In the genomic region with DNA sequence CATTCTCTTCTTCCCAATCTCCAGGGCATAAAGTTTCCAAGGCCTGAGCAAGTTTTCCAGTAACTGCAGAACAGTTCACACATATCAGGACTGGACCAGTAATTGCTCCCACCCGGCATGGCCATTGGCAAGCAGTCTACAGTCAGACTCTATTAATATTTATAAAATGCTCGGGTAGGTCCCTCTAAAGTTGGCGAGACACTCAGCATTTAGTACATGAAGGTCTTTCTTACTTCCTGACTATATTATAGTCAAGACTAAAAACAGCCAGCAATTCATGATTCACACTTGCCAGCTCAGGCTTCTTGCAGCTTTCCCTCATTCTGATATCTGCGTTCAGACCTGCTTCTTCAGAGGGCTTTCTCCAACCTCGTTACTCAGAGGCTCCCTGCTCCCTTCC, we compare ENCODE assay signal across 12 cellular contexts. TPM values are rescaled to one million over a fixed set of nuclear protein-coding genes. Genes with fewer than 3 reads are reported as not detected.
DNase-seq lines count a peak whose midpoint lies in the region; ATAC-seq and TF ChIP-seq lines count a peak whose summit lies in the region.
"Had no signal": no experiment of that assay in that cellular context is flagged by ENCODE, and none has a peak within 500 bp of the region (broad histone marks: within the 10 kb centered on the region; RNA-seq: fewer than 3 reads in every experiment).

No MANE protein-coding gene starts in this region.

- peaks cover 18 to 73% (median 39%) of the 10 kb centered on the region in 9 donors for H3K4me1 ChIP-seq in heart right ventricle
- peaks cover 41% of the 10 kb centered on the region for H3K4me1 ChIP-seq in testis
- peaks cover 12% of the 10 kb centered on the region for H3K4me1 ChIP-seq in HAP-1

- in situ Hi-C loops in astrocyte of the spinal cord (cut with HindIII; ENCODE audit: low sequenced_read_pairs): no loop called here
- in situ Hi-C loops in HAP-1 (cut with MboI; ENCODE audit: low sequenced_read_pairs): no loop called here

- no peak overlapping the region for H3K4me3 ChIP-seq in astrocyte of the spinal cord (ENCODE audit: low read depth, low read length)
- H3K4me3 ChIP-seq in heart right ventricle: no peak overlapping the region
- no peak overlapping the region for H3K4me3 ChIP-seq in testis
- no peak overlapping the region for H3K4me3 ChIP-seq in HAP-1
- H3K4me3 ChIP-seq: body of pancreas, gastrocnemius medialis, lung had no signal

- no peak for TF ChIP-seq POLR2A in testis (IDR thresholded peaks at IDR 0.05)

- 33 to 39% methylated on average over 5 of the region's 5 CpGs for WGBS in heart right ventricle, 2 donors
- 36 to 47% methylated on average over 4 to 5 of the region's 5 CpGs for WGBS in testis, 2 donors

- H3K36me3 ChIP-seq in heart right ventricle (peaks cover 0 to 12% (median 0%) of the 10 kb centered on the region in 9 donors), testis (ENCODE audit: low read depth, missing control alignments) (no peaks in the 10 kb centered on the region), HAP-1 (replicated peaks) (no peaks in the 10 kb centered on the region)

- no peaks in the 10 kb centered on the region for H3K9me3 ChIP-seq in heart right ventricle
- H3K9me3 ChIP-seq in testis: no peaks in the 10 kb centered on the region
- H3K9me3 ChIP-seq in HAP-1: no peaks in the 10 kb centered on the region
- H3K9me3 ChIP-seq: body of pancreas, gastrocnemius medialis had no signal

- peak overlapping the region in 7 of 10 donors; percentile 4 to 81 (median 44) for H3K27ac ChIP-seq in heart right ventricle
- peak overlapping the region in 1 of 2 donors; percentile 17 for H3K27ac ChIP-seq in testis
- H3K27ac ChIP-seq: body of pancreas had no signal

- no peaks in the 10 kb centered on the region for H3K27me3 ChIP-seq in heart right ventricle
- no peaks in the 10 kb centered on the region for H3K27me3 ChIP-seq in testis
- H3K27me3 ChIP-seq in HAP-1 (ENCODE audit: low read depth): no peaks in the 10 kb centered on the region
- H3K27me3 ChIP-seq: body of pancreas, gastrocnemius medialis had no signal

- no peak for TF ChIP-seq CTCF in astrocyte of the spinal cord (IDR thresholded peaks at IDR 0.05; ENCODE audit: low read depth, low read length)
- no peak for TF ChIP-seq CTCF in heart right ventricle (IDR thresholded peaks at IDR 0.05)
- TF ChIP-seq CTCF in testis (IDR thresholded peaks at IDR 0.05): no peak

- peak; percentile 86 for DNase-seq in HT1080 (ENCODE audit: low read depth)
- DNase-seq in astrocyte of the spinal cord (ENCODE audit: low read depth, low spot score): peak; percentile 81
- peak in 1 of 2 donors; percentile 45 for DNase-seq in heart right ventricle
- peak; percentile 71 for DNase-seq in testis
- DNase-seq in DMS53 treated with DMSO at 0.1 percent for 48 hours (lab: John Stamatoyannopoulos, UW; ENCODE audit: unreplicated experiment): no peak
- DNase-seq in HAP-1 (ENCODE audit: low spot score in 2 of 2): no peak
- DNase-seq: DMS79, gastrocnemius medialis, NCI-H187 had no signal

- intact Hi-C loops in heart right ventricle (cut with DNase I) (no loop called here), testis (cut with DNase I; ENCODE audit: low total_unique reads) (no loop called here)

- peak; percentile 40 to 83 (median 60) for ATAC-seq in heart right ventricle
- no peak for ATAC-seq in HG03039 (IDR thresholded peaks at IDR 0.05; ENCODE audit: unreplicated experiment)
- ATAC-seq: body of pancreas, gastrocnemius medialis had no signal

RNA-seq across cellular contexts. Expression of a gene that starts 25.4 kb away (rescaled TPM):
- 62.6 and 73.3 TPM in 2 replicates for total RNA-seq in HT1080 (2014; rRNA removed; shearing (Covaris generic))
- polyA plus RNA-seq in HT1080 (2015; cell fraction: cytosol; rRNA removed): 128 and 147 TPM in 2 replicates
- polyA plus RNA-seq in HT1080 (2015; cell fraction: nucleus; rRNA removed): 180 and 189 TPM in 2 replicates
- 100 to 1,000 TPM in 4 of 10 donors, 10 to 100 TPM in 6; 26.2 to 148 (median 72.7) TPM for total RNA-seq in heart right ventricle
- 10 to 100 TPM; 40.6 to 41.4 TPM for polyA plus RNA-seq in heart right ventricle
- 10 to 100 TPM; 29.8 to 47.0 TPM for total RNA-seq in testis
- polyA plus RNA-seq in testis (ENCODE audit: insufficient read depth, low read depth, low replicate concordance): 14.9 TPM

Comparison
In these comparisons a context has a peak if more than half of its experiments do, and no peak if none do; other contexts are left out.
1. DNase-seq: peak in HT1080 (single experiment), astrocyte of the spinal cord (single experiment) and testis (single experiment); none in DMS53 treated with DMSO at 0.1 percent for 48 hours (single experiment) and HAP-1 (0 of 2).